ENCODE assay signal across 8 cellular contexts in the genomic region with DNA sequence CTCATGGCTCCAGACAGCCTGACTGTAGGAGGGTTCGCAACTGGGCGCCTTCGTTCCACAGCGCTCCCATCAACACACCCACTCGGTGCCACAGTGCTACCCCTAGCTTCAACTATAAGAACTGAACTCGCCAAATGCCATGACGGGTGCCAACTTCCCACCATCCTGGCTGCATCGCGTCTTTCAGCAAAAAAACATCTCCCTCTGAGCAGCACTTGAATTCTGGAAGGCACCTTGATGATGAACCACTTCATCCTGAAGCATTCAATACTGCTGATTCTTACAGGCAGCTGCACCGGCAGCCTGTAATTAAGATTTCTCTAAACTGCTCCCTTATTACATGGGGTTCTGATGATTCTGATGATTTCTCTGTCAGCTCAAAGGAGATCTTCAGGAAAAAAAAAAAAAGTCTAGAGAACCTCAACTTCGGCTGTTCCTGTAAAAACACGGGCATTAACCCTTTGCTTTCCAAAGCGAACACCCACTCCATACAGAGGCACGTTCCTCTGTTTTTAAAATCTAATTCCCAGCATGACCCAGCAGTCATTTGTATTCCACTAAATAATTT. TPM values are rescaled to one million over a fixed set of nuclear protein-coding genes. Genes with fewer than 3 reads are reported as not detected.
A peak's percentile ranks its signal among the peaks of the same experiment; 100 is the strongest.
DNase-seq lines count a peak whose midpoint lies in the region; ATAC-seq lines count a peak whose summit lies in the region.

No MANE protein-coding gene starts in this region.

- peak overlapping the region; percentile 4 for H3K27ac ChIP-seq in muscle layer of colon (ENCODE audit: low read depth, low read length)
- H3K27ac ChIP-seq in substantia nigra (ENCODE audit: low read depth, low read length, poor library complexity, severe bottlenecking), result peak overlapping the region; percentile 51

- DNase-seq in SKM-1 treated with dmso at 0.1 percent for 144 hours (lab: John Stamatoyannopoulos, UW; ENCODE audit: unreplicated experiment) (peak; percentile 9), SKM-1 (lab: John Stamatoyannopoulos, UW; ENCODE audit: unreplicated experiment) (no peak), NCI-H2227 treated with DMSO at 0.1 percent for 48 hours (lab: John Stamatoyannopoulos, UW) (peak; percentile 72), fibroblast of gingiva (ENCODE audit: low read depth) (peak; percentile 72), substantia nigra (lab: John Stamatoyannopoulos, UW) (peak in 43 of 49 donors; percentile 4 to 70 (median 35))
- peak; percentile 25 for DNase-seq in activated T-cell treated with anti-CD3 and anti-CD28 coated beads, Interleukin-2, amount 50 U/mL, for 4 hours

- ATAC-seq in activated T-cell treated with anti-CD3 and anti-CD28 coated beads, Interleukin-2, amount 50 U/mL, for 4 hours, result peak; percentile 39
- ATAC-seq in HG03520 (IDR thresholded peaks at IDR 0.05; ENCODE audit: unreplicated experiment), result no peak

- H3K36me3 ChIP-seq in muscle layer of colon (ENCODE audit: insufficient read depth, low read length), result no peaks in the 10 kb centered on the region

- peaks cover 11% of the 10 kb centered on the region for H3K27me3 Mint-ChIP-seq in activated T-cell treated with anti-CD3 and anti-CD28 coated beads, Interleukin-2, amount 50 U/mL, for 4 hours (ENCODE audit: low read depth)

- peak overlapping the region; percentile 90 to 94 for H3K4me3 ChIP-seq in muscle layer of colon (ENCODE audit: low read depth in 1 of 2, low read length in 2 of 2)

- no peaks in the 10 kb centered on the region for H3K36me3 Mint-ChIP-seq in activated T-cell treated with anti-CD3 and anti-CD28 coated beads, Interleukin-2, amount 50 U/mL, for 4 hours (ENCODE audit: insufficient read depth)

- peaks cover 28% of the 10 kb centered on the region for H3K4me1 Mint-ChIP-seq in activated T-cell treated with anti-CD3 and anti-CD28 coated beads, Interleukin-2, amount 50 U/mL, for 4 hours (ENCODE audit: low read depth)

- H3K9me3 ChIP-seq in muscle layer of colon (ENCODE audit: low read length), result no peaks in the 10 kb centered on the region

- peaks cover 15% of the 10 kb centered on the region for H3K4me1 ChIP-seq in muscle layer of colon (ENCODE audit: insufficient read depth, low read length)

- no peaks in the 10 kb centered on the region for H3K27me3 ChIP-seq in muscle layer of colon (ENCODE audit: control insufficient read depth in 1 of 2, insufficient read depth in 2 of 2, low read length in 2 of 2)

- no peaks in the 10 kb centered on the region for H3K9me3 Mint-ChIP-seq in activated T-cell treated with anti-CD3 and anti-CD28 coated beads, Interleukin-2, amount 50 U/mL, for 4 hours

- peak overlapping the region; percentile 61 for H3K9ac ChIP-seq in muscle layer of colon (ENCODE audit: low read length)

- H3K4me3 Mint-ChIP-seq in activated T-cell treated with anti-CD3 and anti-CD28 coated beads, Interleukin-2, amount 50 U/mL, for 4 hours, result peak overlapping the region; percentile 89

RNA-seq across cellular contexts. Expression of a gene that starts 1.2 kb away (rescaled TPM):
- total RNA-seq in activated T-cell treated with anti-CD3 and anti-CD28 coated beads, Interleukin-2, amount 50 U/mL, for 4 hours, result 1 to 10 TPM; 3.6 to 9.9 (median 4.6) TPM
